ENCODE assay signal across 23 cellular contexts in the genomic region with DNA sequence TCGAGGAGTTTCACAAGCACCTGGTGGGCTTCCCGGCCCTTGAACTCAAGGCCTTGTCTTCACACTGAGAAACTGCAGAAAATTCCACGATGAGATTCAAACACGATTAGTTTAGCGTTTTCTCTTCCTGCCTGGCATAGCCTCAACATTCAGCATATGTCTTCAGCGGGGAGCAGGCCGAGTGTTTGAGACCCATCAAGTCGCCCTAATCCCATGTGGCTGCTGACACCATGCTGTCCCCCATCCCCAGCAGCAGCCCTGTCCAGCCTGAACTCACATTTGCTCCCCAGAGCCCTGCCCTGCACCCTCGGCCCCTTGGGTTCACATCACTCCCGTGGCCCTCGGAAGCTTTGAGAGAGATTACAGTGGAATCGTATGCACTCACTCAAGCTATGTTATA.
"Had no signal": no experiment of that assay in that cellular context is flagged by ENCODE, and none has a peak within 500 bp of the region (broad histone marks: within the 10 kb centered on the region; RNA-seq: fewer than 3 reads in every experiment).

No MANE protein-coding gene starts in this region.

- H3K79me2 ChIP-seq: hepatocyte had no signal

- H3K36me3 ChIP-seq: gastroesophageal sphincter, heart left ventricle, left lung, lower lobe of right lung had no signal

- H3K4me2 ChIP-seq: hepatocyte had no signal

- DNase-seq: cortex of kidney; effector CD8-positive, alpha-beta T cell; effector memory CD8-positive, alpha-beta T cell; endodermal cell; erythroblast; foreskin keratinocyte; heart left ventricle; hypothalamus; immature natural killer cell; islet precursor cell; left cardiac atrium; left lung; left ventricle myocardium superior; lower lobe of right lung; mesenchymal stem cell; mucosa of descending colon had no signal

- H3K4me3 ChIP-seq: gastroesophageal sphincter, heart left ventricle, hepatocyte, left lung, lower lobe of right lung, mucosa of descending colon had no signal

- H3K4me1 ChIP-seq: foreskin keratinocyte, gastroesophageal sphincter, heart left ventricle, left lung, lower lobe of right lung had no signal

- H3K27me3 ChIP-seq: foreskin keratinocyte, hepatocyte, left lung had no signal

- FAIRE-seq: colon, endometrium, frontal cortex had no signal

- H2AFZ ChIP-seq: hepatocyte had no signal

- H3K9me3 ChIP-seq: gastroesophageal sphincter, heart left ventricle, left lung, lower lobe of right lung, mucosa of descending colon had no signal

- ATAC-seq: effector memory CD8-positive, alpha-beta T cell; esophagus mucosa; foreskin keratinocyte; gastroesophageal sphincter; heart left ventricle; left cardiac atrium; left lung; left ventricle myocardium superior; mucosa of descending colon had no signal

- H3K27ac ChIP-seq: epithelial cell of prostate, foreskin keratinocyte, gastroesophageal sphincter, heart left ventricle, hepatocyte, left lung, lower lobe of right lung had no signal
